ENCODE assay signal across 12 cellular contexts in genomic region chr18:49697757-49698595, GRCh38.
A peak's percentile ranks its signal among the peaks of the same experiment; 100 is the strongest.
DNase-seq lines count a peak whose midpoint lies in the region; FAIRE-seq and TF ChIP-seq lines count a peak whose summit lies in the region.
"Had no signal": no experiment of that assay in that cellular context is flagged by ENCODE, and none has a peak within 500 bp of the region (broad histone marks: within the 10 kb centered on the region; RNA-seq: fewer than 3 reads in every experiment).

No MANE protein-coding gene starts in this region.

- TF ChIP-seq CTCF in Caco-2 (IDR thresholded peaks at IDR 0.05; ENCODE audit: insufficient read depth in 1 of 2, low read depth in 1 of 2, low read length in 1 of 2, severe bottlenecking in 1 of 2, unreplicated experiment in 1 of 2) (no peak), fibroblast of mammary gland (conservative IDR thresholded peaks at IDR 0.05; ENCODE audit: control insufficient read depth, insufficient read depth, low read depth, low read length) (no peak)

- BruUV-seq in Caco-2 (replicated peaks; lab: Mats Ljungman, UMichigan) = no TSS peak

- no peaks in the 10 kb centered on the region for H3K27me3 Mint-ChIP-seq in Caco-2 (ENCODE audit: insufficient read depth, unreplicated experiment)

- H3K4ac ChIP-seq in mesenchymal stem cell (ENCODE audit: low read depth in 1 of 2, low read length in 2 of 2) = no peak overlapping the region

- H3K14ac ChIP-seq in mesenchymal stem cell (ENCODE audit: low read length in 2 of 2) = no peak overlapping the region

- no peak overlapping the region for H3K4me3 Mint-ChIP-seq in Caco-2 (ENCODE audit: unreplicated experiment)
- H3K4me3 Mint-ChIP-seq: CD14-positive monocyte; stimulated activated naive B cell treated with anti-CD40 and anti-IgM and Interleukin-4, amounts not matched to agents 10 μg/mL and 1 μg/mL and 100 μg/mL, for 72 hours had no signal

- H3K9me3 ChIP-seq in Caco-2 (no peaks in the 10 kb centered on the region), mesenchymal stem cell (ENCODE audit: control insufficient read depth, low read length) (no peaks in the 10 kb centered on the region)

- no peak overlapping the region for H4K91ac ChIP-seq in mesenchymal stem cell (ENCODE audit: low read length)

- no peak overlapping the region for H3K9ac ChIP-seq in mesenchymal stem cell (ENCODE audit: low read length)

- no peak overlapping the region for H3K18ac ChIP-seq in mesenchymal stem cell (ENCODE audit: low read depth in 1 of 2, low read length in 2 of 2)

- H3K23ac ChIP-seq in mesenchymal stem cell (ENCODE audit: low read length in 2 of 2) = no peak overlapping the region

- H2BK12ac ChIP-seq in mesenchymal stem cell (ENCODE audit: low read length in 2 of 2) = peak overlapping the region in 1 of 2 experiments; percentile 29

- peak overlapping the region; percentile 70 for H2BK15ac ChIP-seq in mesenchymal stem cell (ENCODE audit: low read depth, poor library complexity, severe bottlenecking)

- 65% methylated on average over 6 of the region's 8 CpGs for WGBS in mesenchymal stem cell

- no peaks in the 10 kb centered on the region for H3K27me3 ChIP-seq in Caco-2 (replicated peaks; ENCODE audit: control insufficient read depth, insufficient read depth, low read length)
- no peaks in the 10 kb centered on the region for H3K27me3 ChIP-seq in mesenchymal stem cell (ENCODE audit: control insufficient read depth in 1 of 2, insufficient read depth in 1 of 2, low read length in 2 of 2)

- no peak overlapping the region for H2BK120ac ChIP-seq in mesenchymal stem cell (ENCODE audit: low read depth, low read length)

- H3K79me1 ChIP-seq in mesenchymal stem cell (replicated peaks; ENCODE audit: low read length, poor library complexity, severe bottlenecking) = no peaks in the 10 kb centered on the region

- H3K4me2 ChIP-seq in mesenchymal stem cell (ENCODE audit: low read length, poor library complexity, severe bottlenecking) = no peak overlapping the region

- H3K9me3 Mint-ChIP-seq in Caco-2 (ENCODE audit: unreplicated experiment) = no peaks in the 10 kb centered on the region
- H3K9me3 Mint-ChIP-seq: stimulated activated naive B cell treated with anti-CD40 and anti-IgM and Interleukin-4, amounts not matched to agents 10 μg/mL and 1 μg/mL and 100 μg/mL, for 72 hours had no signal

- peak overlapping the region; percentile 35 for H4K8ac ChIP-seq in mesenchymal stem cell (ENCODE audit: low read length)

- H3K36me3 ChIP-seq in Caco-2 (ENCODE audit: control insufficient read depth, insufficient read depth, low read length) = no peaks in the 10 kb centered on the region
- no peaks in the 10 kb centered on the region for H3K36me3 ChIP-seq in mesenchymal stem cell (ENCODE audit: control insufficient read depth in 1 of 2, insufficient read depth in 2 of 2, low read depth in 1 of 2, low read length in 2 of 2)

- DNase-seq in Caco-2 (peak in 1 of 2 experiments; percentile 26), M059J (ENCODE audit: low read depth) (peak; percentile 37), fibroblast of mammary gland (ENCODE audit: low read depth) (peak; percentile 31), mesenchymal stem cell (peak; percentile 32), CD1c-positive myeloid dendritic cell (ENCODE audit: extremely low spot score) (no peak), putamen (ENCODE audit: low spot score) (no peak), urothelium cell line (ENCODE audit: low spot score) (no peak), NCI-H1436 (lab: John Stamatoyannopoulos, UW) (no peak)
- DNase-seq: NCI-H1105; stimulated activated CD4-positive, alpha-beta T cell treated with anti-CD3 and anti-CD28 coated beads, Interleukin-15, amount 100 ng/mL, for 24 hours; stimulated activated naive B cell treated with anti-CD40 and anti-IgM and Interleukin-4, amounts not matched to agents 10 μg/mL and 1 μg/mL and 100 μg/mL, for 72 hours had no signal

- CTCF ChIA-PET in Caco-2 (lab: Charles Lee) = no interaction called here

- H3K4me3 ChIP-seq in Caco-2 (ENCODE audit: low read depth, low read length) = no peak overlapping the region
- H3K4me3 ChIP-seq in fibroblast of mammary gland (ENCODE audit: control insufficient read depth, low read depth, low read length) = no peak overlapping the region
- H3K4me3 ChIP-seq in mesenchymal stem cell (ENCODE audit: insufficient read depth in 1 of 2, low read depth in 1 of 2, low read length in 2 of 2) = no peak overlapping the region

- peak overlapping the region; percentile 75 for H3K27ac Mint-ChIP-seq in Caco-2 (ENCODE audit: unreplicated experiment)
- H3K27ac Mint-ChIP-seq: CD14-positive monocyte; stimulated activated naive B cell treated with anti-CD40 and anti-IgM and Interleukin-4, amounts not matched to agents 10 μg/mL and 1 μg/mL and 100 μg/mL, for 72 hours had no signal

- H3K4me1 ChIP-seq in Caco-2 = peaks cover 25% of the 10 kb centered on the region
- H3K4me1 ChIP-seq in mesenchymal stem cell (ENCODE audit: control insufficient read depth, insufficient read depth, low read depth, low read length) = peaks cover 12% of the 10 kb centered on the region

- peak overlapping the region; percentile 34 for H2AK5ac ChIP-seq in mesenchymal stem cell (ENCODE audit: low read length, severe bottlenecking)

- POLR2A ChIA-PET in Caco-2 (lab: Charles Lee) = no interaction called here

- H3K36me3 Mint-ChIP-seq in Caco-2 (ENCODE audit: insufficient read depth, unreplicated experiment) = no peaks in the 10 kb centered on the region
- H3K36me3 Mint-ChIP-seq: CD14-positive monocyte; stimulated activated naive B cell treated with anti-CD40 and anti-IgM and Interleukin-4, amounts not matched to agents 10 μg/mL and 1 μg/mL and 100 μg/mL, for 72 hours had no signal

- peaks cover 35% of the 10 kb centered on the region for H3K4me1 Mint-ChIP-seq in Caco-2 (ENCODE audit: low read depth, unreplicated experiment)
- H3K4me1 Mint-ChIP-seq: CD14-positive monocyte; stimulated activated naive B cell treated with anti-CD40 and anti-IgM and Interleukin-4, amounts not matched to agents 10 μg/mL and 1 μg/mL and 100 μg/mL, for 72 hours had no signal

- no peak overlapping the region for H3K27ac ChIP-seq in mesenchymal stem cell (ENCODE audit: low read length, poor library complexity, severe bottlenecking)

- intact Hi-C loops in Caco-2 (cut with micrococcal nuclease; ENCODE audit: unreplicated experiment) = no loop called here

- H2BK5ac ChIP-seq in mesenchymal stem cell (ENCODE audit: low read depth, low read length, poor library complexity, severe bottlenecking) = no peak overlapping the region

- no peak for FAIRE-seq in urothelium cell line (lab: Jason Lieb, UNC)

- peak overlapping the region; percentile 36 for H2AFZ ChIP-seq in mesenchymal stem cell (ENCODE audit: low read depth, low read length)

Comparison
In these comparisons a context has a peak if more than half of its experiments do, and no peak if none do; other contexts are left out.
1. DNase-seq: peak in M059J (single experiment), fibroblast of mammary gland (single experiment) and mesenchymal stem cell (single experiment); none in CD1c-positive myeloid dendritic cell (single experiment), putamen (single experiment), urothelium cell line (single experiment) and NCI-H1436 (single experiment).